16 cellular contexts compared by ENCODE assay signal in genomic region chr12:69519871-69520270, GRCh38.
"Had no signal": no experiment of that assay in that cellular context is flagged by ENCODE, and none has a peak within 500 bp of the region (broad histone marks: within the 10 kb centered on the region; RNA-seq: fewer than 3 reads in every experiment).

No MANE protein-coding gene starts in this region.

- H3K4me3 ChIP-seq: dorsolateral prefrontal cortex, lower lobe of right lung, neural progenitor cell, ovary, thoracic aorta, upper lobe of right lung had no signal

- ATAC-seq: esophagus mucosa, left cardiac atrium, lower lobe of right lung, sciatic nerve, upper lobe of right lung had no signal

- H3K36me3 ChIP-seq: lower lobe of right lung, neural progenitor cell, ovary, thoracic aorta, upper lobe of right lung had no signal

- FAIRE-seq: endometrium had no signal

- H3K27ac ChIP-seq: dorsolateral prefrontal cortex, lower lobe of right lung, neural progenitor cell, ovary, thoracic aorta, upper lobe of right lung had no signal

- H3K27me3 ChIP-seq: dorsolateral prefrontal cortex, neural progenitor cell, ovary, upper lobe of right lung had no signal

- H3K9me3 ChIP-seq: ovary had no signal

- H2AFZ ChIP-seq: neural progenitor cell had no signal

- H3K4me2 ChIP-seq: neural progenitor cell had no signal

- H3K9ac ChIP-seq: neural progenitor cell had no signal

- DNase-seq: activated naive CD4-positive, alpha-beta T cell; activated naive CD8-positive, alpha-beta T cell treated with anti-CD3 and anti-CD28 coated beads, Interleukin-2, amount 10 ng/mL, durations not matched to agents 7 days and 5 days; anterior cingulate cortex; dorsolateral prefrontal cortex; left cardiac atrium; lower lobe of right lung; midbrain; ovary; stimulated activated CD4-positive, alpha-beta T cell treated with anti-CD3 and anti-CD28 coated beads, Interleukin-1b, Interleukin-23, amount 100 ng/mL, for 48 hours; T-helper 9 cell; upper lobe of right lung had no signal
